Comparison of ENCODE assay signal across 10 cellular contexts in the genomic region with DNA sequence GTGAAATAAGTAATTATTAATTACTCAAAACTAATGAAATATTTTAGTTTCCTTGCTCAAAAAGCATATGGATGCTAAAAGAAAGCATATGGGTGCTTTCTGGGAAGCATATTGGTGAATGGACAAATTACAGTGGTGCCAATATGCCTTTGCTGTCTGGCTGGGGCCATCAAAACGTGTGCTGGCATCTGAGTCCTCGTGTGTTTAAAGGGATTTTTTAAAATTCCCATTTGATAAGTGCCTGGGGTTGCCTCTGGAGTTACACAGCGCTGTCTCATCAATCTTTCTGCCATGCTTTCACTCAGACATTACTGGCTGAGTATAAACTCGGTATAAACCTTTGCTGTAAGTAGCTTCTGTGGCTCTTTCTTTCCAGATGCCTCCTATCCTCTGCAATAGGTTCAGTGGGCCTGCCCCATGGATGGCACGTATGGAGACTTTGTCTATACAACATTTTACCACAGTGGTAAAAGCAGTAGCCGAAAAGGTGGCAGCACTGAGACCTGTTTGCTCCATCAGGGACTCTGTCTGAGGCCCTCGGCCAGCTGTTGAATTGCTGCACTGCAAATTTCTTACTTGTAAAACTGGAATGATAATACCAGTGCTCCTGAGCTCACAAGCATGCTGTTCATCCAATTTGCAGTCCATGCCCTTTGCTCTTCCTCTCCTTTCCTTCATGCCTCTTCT.
DNase-seq lines count a peak whose midpoint lies in the region; ATAC-seq, FAIRE-seq and TF ChIP-seq lines count a peak whose summit lies in the region.
"Had no signal": no experiment of that assay in that cellular context is flagged by ENCODE, and none has a peak within 500 bp of the region (broad histone marks: within the 10 kb centered on the region; RNA-seq: fewer than 3 reads in every experiment).

No MANE protein-coding gene starts in this region.

- in situ Hi-C loops in G401 (cut with HindIII; ENCODE audit: low sequenced_read_pairs) (no loop called here), SK-MEL-5 (cut with HindIII; ENCODE audit: low pct_unique_long_range_greater_than_20kb, low sequenced_read_pairs) (no loop called here)

- TF ChIP-seq CTCF in fibroblast of villous mesenchyme (IDR thresholded peaks at IDR 0.05; ENCODE audit: insufficient read depth, low read depth, low read length), result no peak

- intact Hi-C loops in sciatic nerve (cut with DNase I), result no loop called here

- DNase-seq in G401 (ENCODE audit: low spot score) (peak; percentile 46), SK-MEL-5 (ENCODE audit: low read depth, low spot score) (peak; percentile 39), fibroblast of villous mesenchyme (ENCODE audit: low read depth) (peak; percentile 61), sciatic nerve (ENCODE audit: low spot score) (no peak), urothelium cell line (ENCODE audit: low spot score) (no peak), dermis blood vessel endothelial cell (no peak)
- no peak for DNase-seq in effector CD8-positive, alpha-beta T cell (lab: John Stamatoyannopoulos, UW)
- DNase-seq: activated effector memory CD4-positive, alpha-beta T cell treated with Interleukin-2 at 50 U/mL for 16 hours; T-helper 2 cell had no signal

- FAIRE-seq in urothelium cell line (lab: Jason Lieb, UNC), result no peak

- ATAC-seq in sciatic nerve (peak; percentile 64), GM19467 (IDR thresholded peaks at IDR 0.05; ENCODE audit: unreplicated experiment) (no peak)

- H3K4me3 ChIP-seq in fibroblast of villous mesenchyme (ENCODE audit: low read depth, low read length), result no peak overlapping the region

Comparison
In these comparisons a context has a peak if more than half of its experiments do, and no peak if none do; other contexts are left out.
1. DNase-seq: peak in G401 (single experiment), SK-MEL-5 (single experiment) and fibroblast of villous mesenchyme (single experiment); none in sciatic nerve (single experiment), urothelium cell line (single experiment), dermis blood vessel endothelial cell (single experiment) and effector CD8-positive, alpha-beta T cell (single experiment).